10 cellular contexts compared by ENCODE assay signal in genomic region chr20:63695419-63696310, GRCh38. TPM values are rescaled to one million over a fixed set of nuclear protein-coding genes. Genes with fewer than 3 reads are reported as not detected.
DNase-seq lines count a peak whose midpoint lies in the region; ATAC-seq and TF ChIP-seq lines count a peak whose summit lies in the region.
"Had no signal": no experiment of that assay in that cellular context is flagged by ENCODE, and none has a peak within 500 bp of the region (broad histone marks: within the 10 kb centered on the region; RNA-seq: fewer than 3 reads in every experiment).

No MANE protein-coding gene starts in this region.

- H3K27me3 ChIP-seq in H7 (ENCODE audit: control insufficient read depth, insufficient read depth, low read length) (no peaks in the 10 kb centered on the region; the same call in 1 of the 2 replicates), heart right ventricle (no peaks in the 10 kb centered on the region), spleen (replicated peaks in 1 of 7) (peaks cover 0 to 7% (median 0%) of the 10 kb centered on the region in 7 donors)

- H3K4me1 Mint-ChIP-seq in activated T-helper 17 cell treated with anti-CD3 and anti-CD28 coated beads, Interleukin-2, amount 50 U/mL, for 72 hours: peaks cover 4% of the 10 kb centered on the region
- H3K4me1 Mint-ChIP-seq: nephron had no signal

- H3K27ac ChIP-seq in heart right ventricle (peak overlapping the region in 9 of 10 donors; percentile 68 to 93 (median 77)), spleen (peak overlapping the region; percentile 26 to 77 (median 70))

- ATAC-seq in activated T-helper 17 cell treated with anti-CD3 and anti-CD28 coated beads, Interleukin-2, amount 50 U/mL, for 72 hours (replicated peaks): no peak
- peak; percentile 36 to 82 (median 56) for ATAC-seq in heart right ventricle
- no peak for ATAC-seq in GM18519 (IDR thresholded peaks at IDR 0.05; ENCODE audit: low FRiP score, unreplicated experiment)

- H3K9me3 ChIP-seq in heart right ventricle: no peaks in the 10 kb centered on the region
- no peaks in the 10 kb centered on the region for H3K9me3 ChIP-seq in spleen

- no peak overlapping the region for H3K4me3 ChIP-seq in H7 (ENCODE audit: insufficient read depth, low read depth, low read length)
- no peak overlapping the region for H3K4me3 ChIP-seq in heart right ventricle
- peak overlapping the region in 1 of 8 donors; percentile 63 for H3K4me3 ChIP-seq in spleen

- H3K4me3 Mint-ChIP-seq in activated T-helper 17 cell treated with anti-CD3 and anti-CD28 coated beads, Interleukin-2, amount 50 U/mL, for 72 hours: peak overlapping the region; percentile 39
- H3K4me3 Mint-ChIP-seq: T-helper 1 cell treated with Interleukin-12 subunit alpha and Interleukin-12 subunit beta and Interleukin-4 antibody, amounts not matched to agents 30 μg/mL and 1 μg/mL, for 36 hours had no signal

- TF ChIP-seq CTCF in heart right ventricle (IDR thresholded peaks at IDR 0.05): peak in 1 of 9 donors; percentile 7
- TF ChIP-seq CTCF in spleen (IDR thresholded peaks at IDR 0.05 in 8 of 11, conservative IDR thresholded peaks at IDR 0.05 in 3 of 11): no peak

- peaks cover 22 to 64% (median 53%) of the 10 kb centered on the region in 9 donors for H3K4me1 ChIP-seq in heart right ventricle
- peaks cover 34 to 85% (median 65%) of the 10 kb centered on the region in 6 donors for H3K4me1 ChIP-seq in spleen

- peaks cover 16% of the 10 kb centered on the region for H3K36me3 Mint-ChIP-seq in activated T-helper 17 cell treated with anti-CD3 and anti-CD28 coated beads, Interleukin-2, amount 50 U/mL, for 72 hours (ENCODE audit: low read depth)

- no peak for TF ChIP-seq POLR2A in spleen (IDR thresholded peaks at IDR 0.05)

- no peak overlapping the region for H3K27ac Mint-ChIP-seq in activated T-helper 17 cell treated with anti-CD3 and anti-CD28 coated beads, Interleukin-2, amount 50 U/mL, for 72 hours
- H3K27ac Mint-ChIP-seq: nephron; T-helper 1 cell treated with Interleukin-12 subunit alpha and Interleukin-12 subunit beta and Interleukin-4 antibody, amounts not matched to agents 30 μg/mL and 1 μg/mL, for 36 hours had no signal

- H3K36me3 ChIP-seq in H7 (replicated peaks; ENCODE audit: control insufficient read depth, insufficient read depth, low read length) (peaks cover 1% of the 10 kb centered on the region; the same call in 1 of the 2 replicates), heart right ventricle (peaks cover 0 to 55% (median 5%) of the 10 kb centered on the region in 9 donors), spleen (peaks cover 0 to 60% (median 19%) of the 10 kb centered on the region in 6 donors)

- intact Hi-C loops in heart right ventricle (cut with DNase I) (no loop called here), spleen (cut with DNase I; ENCODE audit: low total_unique reads) (no loop called here)

- H3K9me3 Mint-ChIP-seq in activated T-helper 17 cell treated with anti-CD3 and anti-CD28 coated beads, Interleukin-2, amount 50 U/mL, for 72 hours: no peaks in the 10 kb centered on the region
- H3K9me3 Mint-ChIP-seq: nephron; T-helper 1 cell treated with Interleukin-12 subunit alpha and Interleukin-12 subunit beta and Interleukin-4 antibody, amounts not matched to agents 30 μg/mL and 1 μg/mL, for 36 hours had no signal

- H3K27me3 Mint-ChIP-seq in activated T-helper 17 cell treated with anti-CD3 and anti-CD28 coated beads, Interleukin-2, amount 50 U/mL, for 72 hours: no peaks in the 10 kb centered on the region

- DNase-seq in H7 (peak; percentile 80), heart right ventricle (peak; percentile 73 to 80), spleen (no peak), NCI-H1694 (lab: John Stamatoyannopoulos, UW) (no peak), NCI-H345 treated with DMSO at 0.1 percent for 48 hours (lab: John Stamatoyannopoulos, UW; ENCODE audit: unreplicated experiment) (no peak)
- DNase-seq: NCI-H1930 had no signal

- 59 to 68% methylated on average over 25 of the region's 25 CpGs for WGBS in heart right ventricle, 2 donors
- 74 to 87% (median 80%) methylated on average over 18 to 25 of the region's 25 CpGs for WGBS in spleen, 5 donors

RNA-seq across cellular contexts. Expression of gene TNFRSF6B, which starts 0.8 kb away (rescaled TPM):
- not detected in 2 replicates for total RNA-seq in H7 (2014; rRNA removed; shearing (Covaris generic))
- total RNA-seq in activated T-helper 17 cell treated with anti-CD3 and anti-CD28 coated beads, Interleukin-2, amount 50 U/mL, for 72 hours: not detected
- total RNA-seq in heart right ventricle (1 to 10 TPM in 4 of 10 donors, under 1 TPM in 6; 0.26 to 5.1 (median 0.57) TPM), spleen (100 to 1,000 TPM in 1 of 7 donors, 10 to 100 TPM in 5, 1 to 10 TPM in 1; 8.9 to 104 (median 41.0) TPM)
- polyA plus RNA-seq in heart right ventricle (10 to 100 TPM; 11.7 to 12.5 TPM), spleen (10 to 100 TPM; 12.3 to 28.1 (median 23.8) TPM)

RNA-seq across cellular contexts. Expression of gene ARFRP1, which starts 12.1 kb away (rescaled TPM):
- 24.2 and 26.2 TPM in 2 replicates for total RNA-seq in H7 (2014; rRNA removed; shearing (Covaris generic))
- 10 to 100 TPM; 43.8 to 55.8 TPM for total RNA-seq in activated T-helper 17 cell treated with anti-CD3 and anti-CD28 coated beads, Interleukin-2, amount 50 U/mL, for 72 hours
- total RNA-seq in heart right ventricle: 10 to 100 TPM; 34.9 to 51.6 (median 38.8) TPM
- polyA plus RNA-seq in heart right ventricle: 10 to 100 TPM; 43.2 to 59.1 TPM
- 10 to 100 TPM; 36.7 to 84.2 (median 60.8) TPM for total RNA-seq in spleen
- 100 to 1,000 TPM in 1 of 3 donors, 10 to 100 TPM in 2; 64.5 to 118 (median 83.8) TPM for polyA plus RNA-seq in spleen

RNA-seq across cellular contexts. Expression of gene ZGPAT, which starts 12.2 kb away (rescaled TPM):
- total RNA-seq in H7 (2014; rRNA removed; shearing (Covaris generic)): 32.6 and 52.0 TPM in 2 replicates
- 10 to 100 TPM; 18.3 to 24.7 TPM for total RNA-seq in activated T-helper 17 cell treated with anti-CD3 and anti-CD28 coated beads, Interleukin-2, amount 50 U/mL, for 72 hours
- total RNA-seq in heart right ventricle: 10 to 100 TPM; 11.8 to 21.7 (median 14.7) TPM
- 10 to 100 TPM; 26.5 to 44.7 TPM for polyA plus RNA-seq in heart right ventricle
- total RNA-seq in spleen: 10 to 100 TPM; 23.6 to 45.7 (median 38.1) TPM
- polyA plus RNA-seq in spleen: 10 to 100 TPM; 27.6 to 72.8 (median 50.0) TPM

RNA-seq across cellular contexts. Expression of gene RTEL1, which starts 37.6 kb away (rescaled TPM):
- 15.1 and 22.4 TPM in 2 replicates for total RNA-seq in H7 (2014; rRNA removed; shearing (Covaris generic))
- 10 to 100 TPM; 41.8 to 51.8 TPM for total RNA-seq in activated T-helper 17 cell treated with anti-CD3 and anti-CD28 coated beads, Interleukin-2, amount 50 U/mL, for 72 hours
- total RNA-seq in heart right ventricle (10 to 100 TPM in 5 of 10 donors, 1 to 10 TPM in 5; 6.1 to 14.5 (median 10.3) TPM), spleen (10 to 100 TPM; 36.4 to 49.8 (median 43.2) TPM)
- polyA plus RNA-seq in heart right ventricle (10 to 100 TPM in 1 of 2 donors, 1 to 10 TPM in 1; 5.3 to 18.8 TPM), spleen (10 to 100 TPM in 2 of 3 donors, 1 to 10 TPM in 1; 7.3 to 23.1 (median 19.1) TPM)

RNA-seq across cellular contexts. Expression of gene LIME1, which starts 40.8 kb away (rescaled TPM):
- total RNA-seq in H7 (2014; rRNA removed; shearing (Covaris generic)): 7.7 and 10.5 TPM in 2 replicates
- 10 to 100 TPM in 1 of 2 donors, 1 to 10 TPM in 1; 9.8 to 24.8 TPM for total RNA-seq in activated T-helper 17 cell treated with anti-CD3 and anti-CD28 coated beads, Interleukin-2, amount 50 U/mL, for 72 hours
- total RNA-seq in heart right ventricle (1 to 10 TPM in 9 of 10 donors, under 1 TPM in 1; 0.79 to 4.1 (median 2.7) TPM), spleen (10 to 100 TPM; 24.0 to 93.4 (median 39.0) TPM)
- polyA plus RNA-seq in heart right ventricle (10 to 100 TPM in 1 of 2 donors, 1 to 10 TPM in 1; 4.9 to 15.7 TPM), spleen (10 to 100 TPM; 56.2 to 96.6 (median 80.4) TPM)

Comparison
In these comparisons a context has a peak if more than half of its experiments do, and no peak if none do; other contexts are left out.
1. DNase-seq: peak in H7 (single experiment) and heart right ventricle (2 of 2); none in spleen (single experiment), NCI-H1694 (single experiment) and NCI-H345 treated with DMSO at 0.1 percent for 48 hours (single experiment).
2. ATAC-seq: peak in heart right ventricle (8 of 8); none in activated T-helper 17 cell treated with anti-CD3 and anti-CD28 coated beads, Interleukin-2, amount 50 U/mL, for 72 hours (single experiment) and GM18519 (single experiment).